ENCODE assay signal across 8 cellular contexts in the genomic region with DNA sequence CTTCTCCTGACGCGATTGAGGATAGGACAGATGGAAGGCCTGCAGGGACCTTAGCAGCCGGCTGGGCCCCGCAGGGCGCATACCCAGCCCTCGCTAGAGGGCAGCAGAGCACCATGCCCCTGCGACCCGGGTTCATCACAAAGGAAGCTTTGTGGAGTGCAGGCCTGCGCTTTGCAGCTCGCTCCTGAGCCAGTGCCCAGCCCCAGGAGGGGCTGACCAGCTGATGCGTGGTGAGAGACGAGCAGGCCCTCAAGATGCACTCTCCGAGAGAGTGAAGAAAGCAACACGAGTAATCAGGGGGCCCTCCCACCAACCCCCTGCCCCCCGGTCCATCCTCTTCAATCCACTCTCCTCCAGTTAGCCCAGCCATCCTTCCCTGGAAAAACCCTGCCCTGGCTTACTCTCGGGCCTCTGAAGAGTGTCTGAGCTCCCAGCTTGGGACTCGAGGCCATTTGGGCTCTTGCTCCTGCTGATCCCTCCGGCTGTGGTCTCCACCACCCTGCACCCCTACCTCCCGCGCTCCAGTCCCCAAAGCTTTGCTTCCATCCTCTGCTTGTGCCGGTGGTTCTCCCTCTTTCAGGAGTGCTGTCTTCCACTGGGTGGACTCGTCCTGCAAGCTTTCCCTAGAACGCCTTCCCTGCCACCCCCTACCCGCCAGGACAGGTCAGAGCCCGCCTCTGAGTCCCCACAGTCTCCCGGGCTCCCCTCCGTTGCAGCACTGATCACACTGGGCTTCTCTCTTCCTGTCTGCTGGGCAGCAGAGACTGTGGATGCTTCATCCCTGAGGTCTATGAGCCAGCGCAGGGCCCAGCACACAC. TPM values are rescaled to one million over a fixed set of nuclear protein-coding genes. Genes with fewer than 3 reads are reported as not detected.
A peak's percentile ranks its signal among the peaks of the same experiment; 100 is the strongest.
DNase-seq lines count a peak whose midpoint lies in the region; ATAC-seq and TF ChIP-seq lines count a peak whose summit lies in the region.

No MANE protein-coding gene starts in this region.

- ATAC-seq in HG02981 (IDR thresholded peaks at IDR 0.05; ENCODE audit: unreplicated experiment) (peak; percentile 48), esophagus mucosa (peak; percentile 98), mucosa of descending colon (peak; percentile 99), HG02763 (IDR thresholded peaks at IDR 0.05; ENCODE audit: unreplicated experiment) (no peak)

- H3K9me3 ChIP-seq in mucosa of descending colon, result no peaks in the 10 kb centered on the region

- peaks cover 2% of the 10 kb centered on the region for H3K4me1 ChIP-seq in mucosa of descending colon (ENCODE audit: low read depth)

- peak; percentile 80 for DNase-seq in EH (ENCODE audit: low read depth)
- DNase-seq in NCI-H748 (lab: John Stamatoyannopoulos, UW; ENCODE audit: unreplicated experiment), result peak; percentile 76
- DNase-seq in activated CD8-positive, alpha-beta memory T cell treated with anti-CD3 and anti-CD28 coated beads for 48 hours (ENCODE audit: low read depth in 2 of 3, low spot score in 2 of 3), result peak; percentile 32 to 49 (median 38)
- DNase-seq in mucosa of descending colon, result peak; percentile 70 to 87 (median 85)
- DNase-seq in stimulated activated CD8-positive, alpha-beta memory T cell treated with anti-CD3 and anti-CD28 coated beads, Interleukin-7, amount 100 ng/mL, for 48 hours (ENCODE audit: extremely low read depth in 1 of 2, low read depth in 1 of 2), result peak; percentile 32 to 33

- intact Hi-C loops in mucosa of descending colon (cut with DNase I, micrococcal nuclease), result loop anchor here (5.0 to 10.0 kb wide), 2 partner anchors 184 to 187 kb away; no protein-coding TSS in a partner anchor

- H3K4me3 ChIP-seq in mucosa of descending colon, result no peak overlapping the region

- H3K36me3 ChIP-seq in mucosa of descending colon (ENCODE audit: low read depth), result no peaks in the 10 kb centered on the region

- TF ChIP-seq CTCF in mucosa of descending colon (IDR thresholded peaks at IDR 0.05), result peak; percentile 90

RNA-seq across cellular contexts. Expression of a gene that starts 9.1 kb away (rescaled TPM):
- total RNA-seq in esophagus mucosa, result 0.56 TPM
- 10 to 100 TPM; 12.3 to 36.9 (median 13.6) TPM for total RNA-seq in mucosa of descending colon

RNA-seq across cellular contexts. Expression of a gene that starts 30.1 kb away (rescaled TPM):
- total RNA-seq in esophagus mucosa, result 0.44 TPM
- under 1 TPM in 2 of 3 donors, not detected in 1; 0.63 to 0.81 TPM for total RNA-seq in mucosa of descending colon

RNA-seq across cellular contexts. Expression of a gene that starts 47.1 kb away (rescaled TPM):
- total RNA-seq in esophagus mucosa (13.6 TPM), mucosa of descending colon (10 to 100 TPM in 1 of 3 donors, 1 to 10 TPM in 2; 3.1 to 13.6 (median 4.0) TPM)

Comparison
In these comparisons a context has a peak if more than half of its experiments do, and no peak if none do; other contexts are left out.
1. DNase-seq: peak in every context shown above with its lines; median percentile 85 in mucosa of descending colon; 80 in EH; 76 in NCI-H748; 38 in activated CD8-positive, alpha-beta memory T cell treated with anti-CD3 and anti-CD28 coated beads for 48 hours; 32 in stimulated activated CD8-positive, alpha-beta memory T cell treated with anti-CD3 and anti-CD28 coated beads, Interleukin-7, amount 100 ng/mL, for 48 hours.